Comparison of ENCODE assay signal across 18 cellular contexts in the genomic region with DNA sequence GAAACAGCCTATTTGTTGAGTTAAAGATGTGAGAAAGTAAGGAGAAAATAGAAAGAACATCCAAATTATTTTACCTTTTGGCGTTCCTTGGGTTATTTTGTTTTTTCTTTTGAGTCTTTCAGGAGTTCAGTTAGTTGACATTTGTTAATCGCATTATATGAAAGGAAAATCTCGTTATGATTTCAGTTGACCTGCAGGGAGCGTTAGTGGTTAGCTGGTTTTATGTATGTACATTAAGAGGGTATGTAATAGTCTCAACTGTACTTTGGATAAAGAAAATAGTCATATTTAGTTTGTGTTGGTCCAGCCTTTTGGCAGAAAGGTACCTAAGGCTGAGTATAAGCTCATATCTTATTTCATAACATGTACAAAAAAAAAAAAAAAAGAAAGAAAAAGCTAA. TPM values are rescaled to one million over a fixed set of nuclear protein-coding genes. Genes with fewer than 3 reads are reported as not detected.
DNase-seq lines count a peak whose midpoint lies in the region; ATAC-seq and TF ChIP-seq lines count a peak whose summit lies in the region.
"Had no signal": no experiment of that assay in that cellular context is flagged by ENCODE, and none has a peak within 500 bp of the region (broad histone marks: within the 10 kb centered on the region; RNA-seq: fewer than 3 reads in every experiment).

No MANE protein-coding gene starts in this region.

- H3K4me2 ChIP-seq in fibroblast of lung (ENCODE audit: extremely low read depth, insufficient read depth, low read length) = peak overlapping the region; percentile 32

- H3K4me3 ChIP-seq in cardiac muscle cell (peak overlapping the region; percentile 97), fibroblast of lung (replicated peaks in 1 of 4; ENCODE audit: control extremely low read depth in 1 of 4, insufficient read depth in 1 of 4, low read depth in 3 of 4, low read length in 4 of 4) (no peak overlapping the region), retinal pigment epithelial cell (ENCODE audit: low read length) (no peak overlapping the region), upper lobe of left lung (no peak overlapping the region)
- H3K4me3 ChIP-seq: SK-N-MC had no signal

- 73 to 82% methylated on average over 4 of the region's 4 CpGs for WGBS in upper lobe of left lung, 2 donors

- TF ChIP-seq CTCF in cardiac muscle cell (IDR thresholded peaks at IDR 0.05; ENCODE audit: low read depth, low read length) (no peak), fibroblast of lung (conservative IDR thresholded peaks at IDR 0.05 in 1 of 2, IDR thresholded peaks at IDR 0.05 in 1 of 2; ENCODE audit: low read depth in 1 of 2, low read length in 2 of 2) (peak in 1 of 2 donors; percentile 17), retinal pigment epithelial cell (conservative IDR thresholded peaks at IDR 0.05; ENCODE audit: low read depth, low read length) (peak; percentile 0), upper lobe of left lung (IDR thresholded peaks at IDR 0.05) (no peak)

- DNase-seq in cardiac muscle cell (ENCODE audit: low read depth in 1 of 2, low spot score in 1 of 2) (no peak), Right ventricle myocardium inferior (ENCODE audit: missing footprints) (no peak), NCI-H82 treated with DMSO at 0.1 percent for 48 hours (lab: John Stamatoyannopoulos, UW; ENCODE audit: unreplicated experiment) (peak; percentile 20), fibroblast of lung (ENCODE audit: low read depth in 2 of 2) (peak in 1 of 2 donors; percentile 45), retinal pigment epithelial cell (ENCODE audit: low read depth) (no peak), upper lobe of left lung (no peak)
- DNase-seq in stimulated activated naive CD4-positive, alpha-beta T cell treated with Interleukin-2 at 50 U/mL for 16 hours (lab: John Stamatoyannopoulos, UW) = no peak
- no peak for DNase-seq in activated CD8-positive, alpha-beta memory T cell treated with anti-CD3 and anti-CD28 coated beads, Interleukin-2, amount 50 U/mL, for 48 hours
- DNase-seq: AML-193; DND-41; KBM-7; MM.1S; NCI-H2081; NCI-H524; NK-92 treated with Interleukin-12 subunit alpha and Interleukin-12 subunit beta, amount 100 ng/mL, for 24 hours; OCI-M1 had no signal

- ATAC-seq in Right ventricle myocardium inferior (no peak), upper lobe of left lung (ENCODE audit: low FRiP score in 2 of 2) (no peak)

- no peak for TF ChIP-seq POLR2A in upper lobe of left lung (IDR thresholded peaks at IDR 0.05)

- TF ChIP-seq EP300 in upper lobe of left lung (IDR thresholded peaks at IDR 0.05) = no peak

- H3K27me3 ChIP-seq in cardiac muscle cell (no peaks in the 10 kb centered on the region), fibroblast of lung (ENCODE audit: control insufficient read depth, insufficient read depth, low read length) (no peaks in the 10 kb centered on the region), upper lobe of left lung (peaks cover 0 to 15% (median 8%) of the 10 kb centered on the region in 4 donors)

- H2AFZ ChIP-seq in fibroblast of lung (ENCODE audit: low read length) = no peak overlapping the region

- H3K4me1 ChIP-seq in cardiac muscle cell (ENCODE audit: low read depth) (peaks cover 53% of the 10 kb centered on the region), fibroblast of lung (ENCODE audit: control insufficient read depth, extremely low read depth, insufficient read depth, low read length) (peaks cover 5% of the 10 kb centered on the region), upper lobe of left lung (peaks cover 3 to 16% (median 14%) of the 10 kb centered on the region in 4 donors)

- H3K36me3 ChIP-seq in cardiac muscle cell (peaks cover 3% of the 10 kb centered on the region), fibroblast of lung (ENCODE audit: control insufficient read depth, insufficient read depth, low read length) (no peaks in the 10 kb centered on the region), upper lobe of left lung (no peaks in the 10 kb centered on the region)

- intact Hi-C loops in Right ventricle myocardium inferior (cut with DNase I) = no loop called here

- H3K27ac ChIP-seq in cardiac muscle cell = peak overlapping the region; percentile 95
- H3K27ac ChIP-seq in fibroblast of lung (ENCODE audit: insufficient read depth, low read length) = no peak overlapping the region
- H3K27ac ChIP-seq in upper lobe of left lung = no peak overlapping the region
- H3K27ac ChIP-seq: HL-60, SK-N-MC had no signal

- H3K9me3 ChIP-seq in cardiac muscle cell (ENCODE audit: low read depth) (no peaks in the 10 kb centered on the region), fibroblast of lung (ENCODE audit: control insufficient read depth, insufficient read depth, low read depth, low read length) (no peaks in the 10 kb centered on the region), upper lobe of left lung (no peaks in the 10 kb centered on the region)

- peaks cover 3% of the 10 kb centered on the region for H3K79me2 ChIP-seq in fibroblast of lung (ENCODE audit: control insufficient read depth, insufficient read depth, low read length)

- H4K20me1 ChIP-seq in fibroblast of lung (ENCODE audit: control insufficient read depth, extremely low read depth, insufficient read depth, low read length) = no peaks in the 10 kb centered on the region

- no peak overlapping the region for H3K9ac ChIP-seq in fibroblast of lung (ENCODE audit: insufficient read depth, low read length)

RNA-seq across cellular contexts. Expression of a gene that starts 4.0 kb away (rescaled TPM):
- total RNA-seq in cardiac muscle cell = 55.1 and 138 TPM in 2 replicates
- polyA plus RNA-seq in cardiac muscle cell = 53.6 and 95.3 TPM in 2 replicates
- total RNA-seq in Right ventricle myocardium inferior = 2.5 TPM
- total RNA-seq in fibroblast of lung = 12.2 and 28.2 TPM in 2 replicates
- 9.8 and 15.9 TPM in 2 replicates for polyA plus RNA-seq in fibroblast of lung
- 11.0 and 16.0 TPM in 2 replicates for polyA plus RNA-seq in fibroblast of lung (2012)
- polyA minus RNA-seq in fibroblast of lung (ENCODE audit: low replicate concordance) = 7.3 and 11.3 TPM in 2 replicates
- 10 to 100 TPM in 2 of 6 donors, 1 to 10 TPM in 4; 2.5 to 15.6 (median 9.4) TPM for total RNA-seq in upper lobe of left lung
